In genomic region chr17:30950189-30950588, GRCh38 we compare ENCODE assay signal across 21 cellular contexts. TPM values are rescaled to one million over a fixed set of nuclear protein-coding genes. Genes with fewer than 3 reads are reported as not detected.
A peak's percentile ranks its signal among the peaks of the same experiment; 100 is the strongest.
DNase-seq lines count a peak whose midpoint lies in the region; ATAC-seq and TF ChIP-seq lines count a peak whose summit lies in the region.
"Had no signal": no experiment of that assay in that cellular context is flagged by ENCODE, and none has a peak within 500 bp of the region (broad histone marks: within the 10 kb centered on the region; RNA-seq: fewer than 3 reads in every experiment).

No MANE protein-coding gene starts in this region.

- no peak overlapping the region for H2BK120ac ChIP-seq in mesenchymal stem cell (ENCODE audit: low read depth, low read length)

- H3K4me1 ChIP-seq in mesenchymal stem cell (ENCODE audit: control insufficient read depth, insufficient read depth, low read depth, low read length), result no peaks in the 10 kb centered on the region
- H3K4me1 ChIP-seq: SJCRH30 had no signal

- H3K27ac ChIP-seq in mesenchymal stem cell (ENCODE audit: low read length, poor library complexity, severe bottlenecking) (no peak overlapping the region), substantia nigra (ENCODE audit: low read depth, low read length, poor library complexity, severe bottlenecking) (peak overlapping the region; percentile 26)
- H3K27ac ChIP-seq: SJCRH30, thyroid gland had no signal

- no peak for ATAC-seq in HG02885 (IDR thresholded peaks at IDR 0.05; ENCODE audit: poor library complexity, unreplicated experiment)
- ATAC-seq in activated naive CD8-positive, alpha-beta T cell treated with anti-CD3 and anti-CD28 coated beads, Interleukin-2, amount 50 U/mL, for 24 hours, result no peak
- ATAC-seq: activated T-cell treated with anti-CD3 and anti-CD28 coated beads, Interleukin-2, amount 50 U/mL, for 72 hours; T-helper 17 cell had no signal

- H2AK5ac ChIP-seq in mesenchymal stem cell (ENCODE audit: low read length, severe bottlenecking), result no peak overlapping the region

- no peaks in the 10 kb centered on the region for H3K79me1 ChIP-seq in mesenchymal stem cell (replicated peaks; ENCODE audit: low read length, poor library complexity, severe bottlenecking)

- peak overlapping the region; percentile 17 for H3K4me3 Mint-ChIP-seq in dendritic cell treated with granulocyte-macrophage colony-stimulating factor and Interleukin-4, amounts not matched to agents 40 ng/mL and 50 ng/mL, for 4 days
- no peak overlapping the region for H3K4me3 Mint-ChIP-seq in activated naive CD8-positive, alpha-beta T cell treated with anti-CD3 and anti-CD28 coated beads, Interleukin-2, amount 50 U/mL, for 24 hours
- H3K4me3 Mint-ChIP-seq: activated CD4-positive, alpha-beta T cell treated with anti-CD3 and anti-CD28 coated beads, Interleukin-2, amount 10 ng/mL, durations not matched to agents 24 days and 14 days; activated naive CD4-positive, alpha-beta T cell treated with anti-CD3 and anti-CD28 coated beads, Interleukin-2, amount 50 U/mL, for 24 hours; activated T-cell treated with anti-CD3 and anti-CD28 coated beads, Interleukin-2, amount 50 U/mL, for 72 hours; neural crest cell; T-helper 17 cell had no signal

- H3K4me1 Mint-ChIP-seq in dendritic cell treated with granulocyte-macrophage colony-stimulating factor and Interleukin-4, amounts not matched to agents 40 ng/mL and 50 ng/mL, for 4 days (ENCODE audit: low read depth), result peaks cover 67% of the 10 kb centered on the region
- peaks cover 3% of the 10 kb centered on the region for H3K4me1 Mint-ChIP-seq in activated naive CD8-positive, alpha-beta T cell treated with anti-CD3 and anti-CD28 coated beads, Interleukin-2, amount 50 U/mL, for 24 hours
- H3K4me1 Mint-ChIP-seq: activated CD4-positive, alpha-beta T cell treated with anti-CD3 and anti-CD28 coated beads, Interleukin-2, amount 10 ng/mL, durations not matched to agents 24 days and 14 days; activated naive CD4-positive, alpha-beta T cell treated with anti-CD3 and anti-CD28 coated beads, Interleukin-2, amount 50 U/mL, for 24 hours; neural crest cell; T-helper 17 cell had no signal

- WGBS in mesenchymal stem cell, result 96% methylated on average over 4 of the region's 5 CpGs

- no peaks in the 10 kb centered on the region for H3K27me3 ChIP-seq in mesenchymal stem cell (ENCODE audit: control insufficient read depth in 1 of 2, insufficient read depth in 1 of 2, low read length in 2 of 2)
- H3K27me3 ChIP-seq: SJCRH30, thyroid gland had no signal

- H3K9me3 ChIP-seq in mesenchymal stem cell (ENCODE audit: control insufficient read depth, low read length), result no peaks in the 10 kb centered on the region
- H3K9me3 ChIP-seq: SJCRH30, thyroid gland had no signal

- H3K9me3 Mint-ChIP-seq in dendritic cell treated with granulocyte-macrophage colony-stimulating factor and Interleukin-4, amounts not matched to agents 40 ng/mL and 50 ng/mL, for 4 days, result no peaks in the 10 kb centered on the region
- no peaks in the 10 kb centered on the region for H3K9me3 Mint-ChIP-seq in activated naive CD8-positive, alpha-beta T cell treated with anti-CD3 and anti-CD28 coated beads, Interleukin-2, amount 50 U/mL, for 24 hours
- H3K9me3 Mint-ChIP-seq: activated CD4-positive, alpha-beta T cell treated with anti-CD3 and anti-CD28 coated beads, Interleukin-2, amount 10 ng/mL, durations not matched to agents 24 days and 14 days; activated naive CD4-positive, alpha-beta T cell treated with anti-CD3 and anti-CD28 coated beads, Interleukin-2, amount 50 U/mL, for 24 hours; activated T-cell treated with anti-CD3 and anti-CD28 coated beads, Interleukin-2, amount 50 U/mL, for 72 hours; neural crest cell had no signal

- H2BK15ac ChIP-seq in mesenchymal stem cell (ENCODE audit: low read depth, poor library complexity, severe bottlenecking), result no peak overlapping the region

- TF ChIP-seq CTCF in GM13976 (IDR thresholded peaks at IDR 0.05; ENCODE audit: borderline replicate concordance, control extremely low read depth, extremely low read depth, insufficient read depth, missing control alignments), result no peak

- H3K18ac ChIP-seq in mesenchymal stem cell (ENCODE audit: low read depth in 1 of 2, low read length in 2 of 2), result no peak overlapping the region

- DNase-seq in GM13976 (ENCODE audit: low spot score) (peak; percentile 8), mesenchymal stem cell (no peak), substantia nigra (lab: John Stamatoyannopoulos, UW) (no peak), EL (no peak), T-helper 1 cell (no peak)
- DNase-seq in activated naive CD8-positive, alpha-beta T cell treated with anti-CD3 and anti-CD28 coated beads, Interleukin-2, amount 50 U/mL, for 24 hours, result no peak
- DNase-seq: activated CD4-positive, alpha-beta T cell treated with anti-CD3 and anti-CD28 coated beads, Interleukin-2, amount 10 ng/mL, durations not matched to agents 24 days and 14 days; activated T-cell treated with anti-CD3 and anti-CD28 coated beads, Interleukin-2, amount 50 U/mL, for 72 hours; cerebellar nuclear complex; DND-41; effector CD4-positive, alpha-beta T cell; SJCRH30; stimulated activated CD4-positive, alpha-beta T cell treated with anti-CD3 and anti-CD28 coated beads, Interleukin-4, amount 100 ng/mL, for 1 hour; stimulated activated naive CD4-positive, alpha-beta T cell treated with Interleukin-2 at 50 U/mL for 16 hours; T-helper 17 cell had no signal

- H3K9ac ChIP-seq in mesenchymal stem cell (ENCODE audit: low read length), result peak overlapping the region; percentile 18

- no peak overlapping the region for H4K91ac ChIP-seq in mesenchymal stem cell (ENCODE audit: low read length)

- H3K4ac ChIP-seq in mesenchymal stem cell (ENCODE audit: low read depth in 1 of 2, low read length in 2 of 2), result no peak overlapping the region

- intact Hi-C loops in dendritic cell treated with granulocyte-macrophage colony-stimulating factor and Interleukin-4, amounts not matched to agents 40 ng/mL and 50 ng/mL, for 4 days (cut with micrococcal nuclease), result loop anchor here (5.0 kb wide), 1 partner anchor 372 kb away; the partner anchor contains the start of gene EVI2A

- no peaks in the 10 kb centered on the region for H3K27me3 Mint-ChIP-seq in dendritic cell treated with granulocyte-macrophage colony-stimulating factor and Interleukin-4, amounts not matched to agents 40 ng/mL and 50 ng/mL, for 4 days
- no peaks in the 10 kb centered on the region for H3K27me3 Mint-ChIP-seq in activated naive CD8-positive, alpha-beta T cell treated with anti-CD3 and anti-CD28 coated beads, Interleukin-2, amount 50 U/mL, for 24 hours
- H3K27me3 Mint-ChIP-seq: activated CD4-positive, alpha-beta T cell treated with anti-CD3 and anti-CD28 coated beads, Interleukin-2, amount 10 ng/mL, durations not matched to agents 24 days and 14 days; activated naive CD4-positive, alpha-beta T cell treated with anti-CD3 and anti-CD28 coated beads, Interleukin-2, amount 50 U/mL, for 24 hours; T-helper 17 cell had no signal

- no peak overlapping the region for H3K4me2 ChIP-seq in mesenchymal stem cell (ENCODE audit: low read length, poor library complexity, severe bottlenecking)
- H3K4me2 ChIP-seq: smooth muscle cell had no signal

- peaks cover 99% of the 10 kb centered on the region for H3K36me3 Mint-ChIP-seq in dendritic cell treated with granulocyte-macrophage colony-stimulating factor and Interleukin-4, amounts not matched to agents 40 ng/mL and 50 ng/mL, for 4 days (ENCODE audit: low read depth)
- no peaks in the 10 kb centered on the region for H3K36me3 Mint-ChIP-seq in activated naive CD8-positive, alpha-beta T cell treated with anti-CD3 and anti-CD28 coated beads, Interleukin-2, amount 50 U/mL, for 24 hours (ENCODE audit: low read depth)

- H3K23ac ChIP-seq in mesenchymal stem cell (ENCODE audit: low read length in 2 of 2), result no peak overlapping the region

- H2BK12ac ChIP-seq in mesenchymal stem cell (ENCODE audit: low read length in 2 of 2), result peak overlapping the region in 1 of 2 experiments; percentile 15

- H3K36me3 ChIP-seq in mesenchymal stem cell (ENCODE audit: control insufficient read depth in 1 of 2, insufficient read depth in 2 of 2, low read depth in 1 of 2, low read length in 2 of 2), result peaks cover 0 to 6% of the 10 kb centered on the region in 2 experiments
- H3K36me3 ChIP-seq: SJCRH30, thyroid gland had no signal

- no peak overlapping the region for H2BK5ac ChIP-seq in mesenchymal stem cell (ENCODE audit: low read depth, low read length, poor library complexity, severe bottlenecking)

- in situ Hi-C loops in GM13976 (cut with MboI; ENCODE audit: low sequenced_read_pairs, unreplicated experiment), result no loop called here

- no peak overlapping the region for H3K4me3 ChIP-seq in mesenchymal stem cell (ENCODE audit: insufficient read depth in 1 of 2, low read depth in 1 of 2, low read length in 2 of 2)
- H3K4me3 ChIP-seq: SJCRH30, smooth muscle cell, thyroid gland had no signal

- peak overlapping the region; percentile 4 for H4K8ac ChIP-seq in mesenchymal stem cell (ENCODE audit: low read length)

- peak overlapping the region; percentile 97 for H3K27ac Mint-ChIP-seq in dendritic cell treated with granulocyte-macrophage colony-stimulating factor and Interleukin-4, amounts not matched to agents 40 ng/mL and 50 ng/mL, for 4 days
- H3K27ac Mint-ChIP-seq in activated naive CD8-positive, alpha-beta T cell treated with anti-CD3 and anti-CD28 coated beads, Interleukin-2, amount 50 U/mL, for 24 hours, result no peak overlapping the region
- H3K27ac Mint-ChIP-seq: activated CD4-positive, alpha-beta T cell treated with anti-CD3 and anti-CD28 coated beads, Interleukin-2, amount 10 ng/mL, durations not matched to agents 24 days and 14 days; activated naive CD4-positive, alpha-beta T cell treated with anti-CD3 and anti-CD28 coated beads, Interleukin-2, amount 50 U/mL, for 24 hours; activated T-cell treated with anti-CD3 and anti-CD28 coated beads, Interleukin-2, amount 50 U/mL, for 72 hours; T-helper 17 cell had no signal

- H2AFZ ChIP-seq in mesenchymal stem cell (ENCODE audit: low read depth, low read length), result no peak overlapping the region

- no peak overlapping the region for H3K14ac ChIP-seq in mesenchymal stem cell (ENCODE audit: low read length in 2 of 2)

RNA-seq across cellular contexts. Expression of gene RNF135, which starts 20.6 kb away (rescaled TPM):
- 7.8 TPM for polyA plus RNA-seq in mesenchymal stem cell (2013, experiment 1 of 2)
- polyA plus RNA-seq in mesenchymal stem cell (2013, experiment 2 of 2), result 7.4 TPM

RNA-seq across cellular contexts. Expression of gene ADAP2, which starts 28.4 kb away (rescaled TPM):
- 10.4 TPM for polyA plus RNA-seq in mesenchymal stem cell (2013, experiment 1 of 2)
- 11.5 TPM for polyA plus RNA-seq in mesenchymal stem cell (2013, experiment 2 of 2)

RNA-seq across cellular contexts. Expression of gene TEFM, which starts 44.2 kb away (rescaled TPM):
- 12.5 TPM for polyA plus RNA-seq in mesenchymal stem cell (2013, experiment 1 of 2)
- polyA plus RNA-seq in mesenchymal stem cell (2013, experiment 2 of 2), result 12.6 TPM
